In the genomic region with DNA sequence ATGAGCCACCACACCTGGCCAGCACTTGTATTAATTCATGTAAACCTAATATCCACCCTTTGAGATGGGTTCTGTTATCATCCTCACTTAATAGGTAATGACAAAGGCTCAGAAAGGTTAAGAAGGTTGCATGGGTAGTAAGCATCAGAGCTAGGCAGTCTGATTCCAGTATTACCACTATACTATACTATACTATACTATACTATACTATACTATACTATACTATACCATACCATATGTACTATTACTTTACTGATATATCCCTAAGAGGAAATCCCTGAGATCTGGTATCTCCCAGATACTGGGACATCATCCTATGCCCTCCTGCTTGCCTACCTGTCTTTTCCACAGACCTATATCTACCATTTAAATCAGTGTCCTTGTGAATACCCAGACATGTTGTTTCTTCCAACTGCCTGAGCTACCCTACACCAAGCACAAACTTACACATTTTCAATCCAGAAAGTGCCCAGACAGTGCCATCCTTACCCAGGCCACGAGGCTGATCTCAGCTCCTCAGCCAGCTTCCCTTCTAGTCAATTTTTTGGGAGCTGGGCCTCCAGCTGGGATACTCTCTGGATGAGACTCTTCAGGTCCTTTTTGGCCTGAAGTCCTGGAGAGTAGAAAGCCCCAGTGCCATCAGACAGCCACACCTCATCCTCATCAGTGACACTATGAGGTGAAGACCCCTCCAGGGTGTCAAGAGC, we compare ENCODE assay signal across 4 cellular contexts. TPM values are rescaled to one million over a fixed set of nuclear protein-coding genes. Genes with fewer than 3 reads are reported as not detected.
"Had no signal": no experiment of that assay in that cellular context is flagged by ENCODE, and none has a peak within 500 bp of the region (broad histone marks: within the 10 kb centered on the region; RNA-seq: fewer than 3 reads in every experiment).

No MANE protein-coding gene starts in this region.

RNA-seq across cellular contexts. Expression of gene RNU1-1, which starts 36.3 kb away (rescaled TPM):
- polyA plus RNA-seq: adipose tissue, adrenal gland, aorta, cardiac muscle cell had no signal
